18 cellular contexts compared by ENCODE assay signal in the genomic region with DNA sequence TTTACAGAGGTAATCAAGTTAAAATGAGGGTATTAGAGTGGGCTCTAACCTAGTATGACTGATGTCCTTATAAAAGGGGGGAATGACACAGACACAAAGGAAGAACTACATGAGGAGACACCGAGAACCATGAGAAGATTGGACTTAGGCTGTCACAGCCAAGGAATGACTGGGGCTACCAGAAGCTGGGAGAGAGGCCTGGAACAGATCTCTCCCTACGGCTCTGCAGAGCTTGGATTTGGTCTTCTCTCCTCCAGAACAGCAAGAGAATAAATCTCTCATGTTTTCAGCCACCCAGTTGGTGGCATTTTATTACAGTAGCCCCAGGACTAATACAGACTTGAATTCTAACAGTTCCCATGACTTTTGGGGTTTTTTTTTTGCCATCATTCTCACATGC.
A peak's percentile ranks its signal among the peaks of the same experiment; 100 is the strongest.
DNase-seq lines count a peak whose midpoint lies in the region; ATAC-seq and TF ChIP-seq lines count a peak whose summit lies in the region.
"Had no signal": no experiment of that assay in that cellular context is flagged by ENCODE, and none has a peak within 500 bp of the region (broad histone marks: within the 10 kb centered on the region; RNA-seq: fewer than 3 reads in every experiment).

No MANE protein-coding gene starts in this region.

- no peak for TF ChIP-seq POLR2A in Peyer's patch (IDR thresholded peaks at IDR 0.05)

- TF ChIP-seq CTCF in Peyer's patch (IDR thresholded peaks at IDR 0.05): no peak
- TF ChIP-seq CTCF in thoracic aorta (IDR thresholded peaks at IDR 0.05): no peak

- no peaks in the 10 kb centered on the region for H3K36me3 ChIP-seq in Peyer's patch
- no peaks in the 10 kb centered on the region for H3K36me3 ChIP-seq in mucosa of rectum (ENCODE audit: control insufficient read depth in 2 of 2, insufficient read depth in 2 of 2, low read length in 2 of 2)
- no peaks in the 10 kb centered on the region for H3K36me3 ChIP-seq in thoracic aorta
- H3K36me3 ChIP-seq: BLaER1 treated with 17β-estradiol and CSF1 and Interleukin-3, amounts not matched to agents 10 nM and 100 nM had no signal

- no peaks in the 10 kb centered on the region for H3K27me3 ChIP-seq in Peyer's patch
- no peaks in the 10 kb centered on the region for H3K27me3 ChIP-seq in mucosa of rectum (ENCODE audit: control insufficient read depth in 2 of 2, insufficient read depth in 2 of 2, low read length in 2 of 2)
- H3K27me3 ChIP-seq in thoracic aorta (replicated peaks; ENCODE audit: insufficient read depth): no peaks in the 10 kb centered on the region
- H3K27me3 ChIP-seq: BLaER1 treated with 17β-estradiol and CSF1 and Interleukin-3, amounts not matched to agents 10 nM and 100 nM had no signal

- H3K9me3 ChIP-seq in Peyer's patch (no peaks in the 10 kb centered on the region), mucosa of rectum (ENCODE audit: control insufficient read depth in 2 of 2, low read length in 2 of 2) (no peaks in the 10 kb centered on the region), thoracic aorta (no peaks in the 10 kb centered on the region)
- H3K9me3 ChIP-seq: A549 had no signal

- no peak overlapping the region for H3K9ac ChIP-seq in mucosa of rectum (ENCODE audit: low read depth in 1 of 2, low read length in 2 of 2)
- H3K9ac ChIP-seq: BLaER1 treated with 17β-estradiol and CSF1 and Interleukin-3, amounts not matched to agents 10 nM and 100 nM had no signal

- peak overlapping the region in 3 of 4 donors; percentile 27 to 70 (median 36) for H3K27ac ChIP-seq in Peyer's patch
- peak overlapping the region; percentile 41 to 59 for H3K27ac ChIP-seq in mucosa of rectum (ENCODE audit: low read depth in 2 of 2, low read length in 2 of 2)
- H3K27ac ChIP-seq in thoracic aorta: peak overlapping the region; percentile 64 to 76
- H3K27ac ChIP-seq: A549; BLaER1 treated with 17β-estradiol and CSF1 and Interleukin-3, amounts not matched to agents 10 nM and 100 nM; PC-9 had no signal

- H3K4me3 ChIP-seq in Peyer's patch: no peak overlapping the region
- no peak overlapping the region for H3K4me3 ChIP-seq in mucosa of rectum (ENCODE audit: low read length in 2 of 2)
- no peak overlapping the region for H3K4me3 ChIP-seq in thoracic aorta
- H3K4me3 ChIP-seq: A549; BLaER1 treated with 17β-estradiol and CSF1 and Interleukin-3, amounts not matched to agents 10 nM and 100 nM; GM12878; PC-9 had no signal

- no peaks in the 10 kb centered on the region for H3K4me1 ChIP-seq in Peyer's patch
- no peaks in the 10 kb centered on the region for H3K4me1 ChIP-seq in mucosa of rectum (ENCODE audit: control insufficient read depth in 2 of 2, insufficient read depth in 2 of 2, low read length in 2 of 2)
- H3K4me1 ChIP-seq in thoracic aorta (ENCODE audit: control insufficient read depth in 1 of 2, low read depth in 2 of 2): peaks cover 25 to 45% of the 10 kb centered on the region in 2 donors
- H3K4me1 ChIP-seq: A549 had no signal

- DNase-seq in Peyer's patch (no peak), left ventricle myocardium superior (no peak), thoracic aorta (ENCODE audit: low spot score) (no peak), GM19240 (ENCODE audit: insufficient read length, low spot score) (no peak), NCI-H1436 (lab: John Stamatoyannopoulos, UW) (no peak)
- DNase-seq: CD8-positive, alpha-beta memory T cell; GDM1; KG1; NCI-H146; NCI-H2081; NCI-H82; PC-9 had no signal

- intact Hi-C loops in left ventricle myocardium superior (cut with micrococcal nuclease): no loop called here

- peak; percentile 56 for ATAC-seq in left ventricle myocardium superior
- no peak for ATAC-seq in thoracic aorta (ENCODE audit: insufficient number of reproducible peaks, low FRiP score, low read depth)
- no peak for ATAC-seq in HG02571 (IDR thresholded peaks at IDR 0.05; ENCODE audit: unreplicated experiment)
- ATAC-seq in GM21526 (IDR thresholded peaks at IDR 0.05; ENCODE audit: low FRiP score, unreplicated experiment): no peak
- ATAC-seq: A549, GM12878 had no signal
